In genomic region chrX:57251965-57252364, GRCh38 we compare ENCODE assay signal across 30 cellular contexts. TPM values are rescaled to one million over a fixed set of nuclear protein-coding genes. Genes with fewer than 3 reads are reported as not detected.
"Had no signal": no experiment of that assay in that cellular context is flagged by ENCODE, and none has a peak within 500 bp of the region (broad histone marks: within the 10 kb centered on the region; RNA-seq: fewer than 3 reads in every experiment).

No MANE protein-coding gene starts in this region.

- H3K36me3 ChIP-seq: adrenal gland, ascending aorta, brain microvascular endothelial cell, cardiac muscle cell had no signal

- H3K4me1 ChIP-seq: adrenal gland, ascending aorta, body of pancreas, breast epithelium had no signal

- H3K9me3 ChIP-seq: adrenal gland had no signal

- DNase-seq: activated effector memory CD4-positive, alpha-beta T cell treated with Interleukin-2 at 50 U/mL for 16 hours; activated gamma-delta T cell; activated gamma-delta T cell treated with Interleukin-2 at 50 U/mL for 16 hours; activated naive CD4-positive, alpha-beta T cell; activated naive CD4-positive, alpha-beta T cell treated with anti-CD3 and anti-CD28 coated beads for 36 hours; activated naive CD4-positive, alpha-beta T cell treated with anti-CD3 and anti-CD28 coated beads, Interleukin-2, amount 10 ng/mL, durations not matched to agents 7 days and 5 days; activated naive CD4-positive, alpha-beta T cell treated with anti-CD3 and anti-CD28 coated beads, Interleukin-2, amount 50 U/mL, for 16 hours; activated naive CD4-positive, alpha-beta T cell treated with Interleukin-2 at 50 U/mL for 16 hours; activated naive CD8-positive, alpha-beta T cell treated with anti-CD3 and anti-CD28 coated beads for 36 hours; activated naive CD8-positive, alpha-beta T cell treated with anti-CD3 and anti-CD28 coated beads, Interleukin-2, amount 10 ng/mL, durations not matched to agents 7 days and 5 days; activated naive CD8-positive, alpha-beta T cell treated with anti-CD3 and anti-CD28 coated beads, Interleukin-2, amount 50 U/mL, for 24 hours; activated T-cell treated with anti-CD3 and anti-CD28 coated beads for 4 hours; activated T-cell treated with anti-CD3 and anti-CD28 coated beads, Interleukin-2, amount 50 U/mL, for 1 hour; activated T-cell treated with anti-CD3 and anti-CD28 coated beads, Interleukin-2, amount 50 U/mL, for 24 hours; activated T-cell treated with anti-CD3 and anti-CD28 coated beads, Interleukin-2, amount 50 U/mL, for 4 hours; activated T-cell treated with anti-CD3 and anti-CD28 coated beads, Interleukin-2, amount 50 U/mL, for 48 hours; activated T-cell treated with anti-CD3 and anti-CD28 coated beads, Interleukin-2, amount 50 U/mL, for 72 hours; adrenal gland; amniotic stem cell; amygdala; anterior cingulate cortex; aorta; body of pancreas; brain microvascular endothelial cell; caudate nucleus; central memory CD4-positive, alpha-beta T cell; cerebellar nuclear complex had no signal

- H3K27ac ChIP-seq: adrenal gland, ascending aorta, body of pancreas, brain microvascular endothelial cell, breast epithelium, cardiac muscle cell had no signal

- H3K27me3 ChIP-seq: ascending aorta, body of pancreas, brain microvascular endothelial cell, cardiac muscle cell had no signal

- H3K4me3 ChIP-seq: adrenal gland, ascending aorta, body of pancreas, breast epithelium, cardiac muscle cell had no signal

RNA-seq across cellular contexts. Expression of gene FAAH2, which starts 34.5 kb away (rescaled TPM):
- total RNA-seq: ascending aorta had no signal
- polyA plus RNA-seq: aorta had no signal
